In genomic region chr16:17658881-17659280, GRCh38 we compare ENCODE assay signal across 20 cellular contexts.
"Had no signal": no experiment of that assay in that cellular context is flagged by ENCODE, and none has a peak within 500 bp of the region (broad histone marks: within the 10 kb centered on the region; RNA-seq: fewer than 3 reads in every experiment).

No MANE protein-coding gene starts in this region.

- H3K27me3 ChIP-seq: neural progenitor cell, ovary, right atrium auricular region, sigmoid colon, transverse colon had no signal

- H3K4me1 ChIP-seq: heart left ventricle, right atrium auricular region, sigmoid colon, stomach, transverse colon had no signal

- ATAC-seq: heart left ventricle; natural killer cell treated with Interleukin-12 subunit alpha and Interleukin-12 subunit beta and Interleukin-15 and Interleukin-18, amount 100 ng/mL, for 72 hours had no signal

- H3K27ac ChIP-seq: dorsolateral prefrontal cortex, heart left ventricle, neural progenitor cell, ovary, right atrium auricular region, sigmoid colon, skin epidermis, stomach, thoracic aorta, transverse colon had no signal

- H3K9ac ChIP-seq: neural progenitor cell had no signal

- H3K27ac Mint-ChIP-seq: natural killer cell treated with Interleukin-12 subunit alpha and Interleukin-12 subunit beta and Interleukin-15 and Interleukin-18, amount 100 ng/mL, for 72 hours; neural progenitor cell had no signal

- DNase-seq: cortex of kidney; dorsolateral prefrontal cortex; effector CD8-positive, alpha-beta T cell; foreskin melanocyte; heart left ventricle; hippocampal formation; kidney glomerular epithelial cell; nucleus accumbens; ovary; sigmoid colon; stimulated activated CD4-positive, alpha-beta T cell treated with anti-CD3 and anti-CD28 coated beads, Interleukin-2, amount 100 ng/mL, for 24 hours; stimulated activated naive CD4-positive, alpha-beta T cell; stomach; substantia nigra; transverse colon had no signal

- H3K36me3 Mint-ChIP-seq: natural killer cell treated with Interleukin-12 subunit alpha and Interleukin-12 subunit beta and Interleukin-15 and Interleukin-18, amount 100 ng/mL, for 72 hours; neural progenitor cell had no signal

- H3K36me3 ChIP-seq: heart left ventricle, neural progenitor cell, ovary, right atrium auricular region, sigmoid colon, stomach, thoracic aorta, transverse colon had no signal

- H3K9me3 ChIP-seq: heart left ventricle, ovary, right atrium auricular region, sigmoid colon, stomach, thoracic aorta, transverse colon had no signal

- H3K4me2 ChIP-seq: neural progenitor cell had no signal

- H3K9me3 Mint-ChIP-seq: natural killer cell treated with Interleukin-12 subunit alpha and Interleukin-12 subunit beta and Interleukin-15 and Interleukin-18, amount 100 ng/mL, for 72 hours; neural progenitor cell had no signal

- H3K4me3 ChIP-seq: dorsolateral prefrontal cortex, heart left ventricle, neural progenitor cell, ovary, right atrium auricular region, sigmoid colon, skin epidermis, stomach, thoracic aorta, transverse colon had no signal

- H3K4me3 Mint-ChIP-seq: natural killer cell treated with Interleukin-12 subunit alpha and Interleukin-12 subunit beta and Interleukin-15 and Interleukin-18, amount 100 ng/mL, for 72 hours; neural progenitor cell had no signal
